9 cellular contexts compared by ENCODE assay signal in the genomic region with DNA sequence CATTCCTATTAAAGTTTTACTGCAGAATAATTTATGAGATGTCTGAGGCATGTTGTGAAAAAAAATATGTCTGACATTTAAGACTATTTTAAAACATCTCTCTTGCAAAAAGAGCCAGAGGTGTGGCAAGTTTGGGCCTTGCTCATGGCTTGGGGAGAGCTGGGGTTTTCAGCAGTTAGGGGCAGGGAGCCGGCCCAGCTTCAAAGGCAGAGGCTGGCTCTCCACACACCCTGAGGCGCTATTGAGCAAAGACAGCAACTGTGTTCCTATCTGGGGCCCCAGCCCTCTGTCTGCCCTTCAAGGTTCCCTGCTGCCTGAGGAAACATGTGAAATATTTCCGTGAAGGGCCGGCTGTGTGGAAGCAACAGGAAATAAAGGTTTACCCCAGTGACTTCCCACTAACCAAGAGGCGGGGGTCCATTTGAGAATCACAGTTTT.
DNase-seq lines count a peak whose midpoint lies in the region; ATAC-seq and TF ChIP-seq lines count a peak whose summit lies in the region.
"Had no signal": no experiment of that assay in that cellular context is flagged by ENCODE, and none has a peak within 500 bp of the region (broad histone marks: within the 10 kb centered on the region; RNA-seq: fewer than 3 reads in every experiment).

No MANE protein-coding gene starts in this region.

- no peak for TF ChIP-seq EP300 in transverse colon (IDR thresholded peaks at IDR 0.05; ENCODE audit: low read depth)

- peak; percentile 23 for TF ChIP-seq CTCF in brain microvascular endothelial cell (IDR thresholded peaks at IDR 0.05; ENCODE audit: low read depth, low read length, missing control alignments)
- TF ChIP-seq CTCF in transverse colon (IDR thresholded peaks at IDR 0.05), result peak in 2 of 5 experiments; percentile 22 to 31

- in situ Hi-C loops in brain microvascular endothelial cell (cut with HindIII; ENCODE audit: low pct_ligation_motif_present, low sequenced_read_pairs), result no loop called here
- in situ Hi-C loops in transverse colon (cut with MboI; ENCODE audit: low pct_ligation_motif_present in 1 of 4, low pct_unique_long_range_greater_than_20kb in 1 of 4, low sequenced_read_pairs in 3 of 4), result no loop called here

- H3K9me3 ChIP-seq in transverse colon, result no peaks in the 10 kb centered on the region

- H3K36me3 ChIP-seq in brain microvascular endothelial cell (replicated peaks) (no peaks in the 10 kb centered on the region), transverse colon (no peaks in the 10 kb centered on the region)

- H3K27ac ChIP-seq in brain microvascular endothelial cell, result no peak overlapping the region
- peak overlapping the region; percentile 78 to 89 (median 88) for H3K27ac ChIP-seq in transverse colon

- peaks cover 23 to 60% (median 46%) of the 10 kb centered on the region in 4 donors for H3K4me1 ChIP-seq in transverse colon

- no peak for ATAC-seq in HG02870 (IDR thresholded peaks at IDR 0.05; ENCODE audit: unreplicated experiment)
- no peak for ATAC-seq in HG03045 (IDR thresholded peaks at IDR 0.05; ENCODE audit: unreplicated experiment)
- ATAC-seq in GM21515 (IDR thresholded peaks at IDR 0.05; ENCODE audit: unreplicated experiment), result no peak

- intact Hi-C loops in transverse colon (cut with DNase I; ENCODE audit: low total_unique reads), result no loop called here

- 23 to 60% methylated on average over 1 to 5 of the region's 5 CpGs for WGBS in transverse colon (ENCODE audit: low coverage in 1 of 2), 2 donors

- no peak for TF ChIP-seq POLR2A in transverse colon (IDR thresholded peaks at IDR 0.05)

- DNase-seq in NCI-H510A treated with DMSO at 0.1 percent for 48 hours (lab: John Stamatoyannopoulos, UW) (peak; percentile 30), NCI-H510A (lab: John Stamatoyannopoulos, UW) (no peak), brain microvascular endothelial cell (no peak), kidney tubule cell (ENCODE audit: low spot score) (peak; percentile 35), transverse colon (peak; percentile 60)
- DNase-seq: NCI-H1694 had no signal

- H3K4me3 ChIP-seq in brain microvascular endothelial cell (ENCODE audit: low read depth, low read length), result no peak overlapping the region
- H3K4me3 ChIP-seq in transverse colon, result no peak overlapping the region

- H3K27me3 ChIP-seq in brain microvascular endothelial cell (replicated peaks), result no peaks in the 10 kb centered on the region
- H3K27me3 ChIP-seq in transverse colon, result no peaks in the 10 kb centered on the region

Comparison
In these comparisons a context has a peak if more than half of its experiments do, and no peak if none do; other contexts are left out.
1. DNase-seq: peak in NCI-H510A treated with DMSO at 0.1 percent for 48 hours (single experiment), kidney tubule cell (single experiment) and transverse colon (single experiment); none in NCI-H510A (single experiment) and brain microvascular endothelial cell (single experiment).